Comparison of ENCODE assay signal across 15 cellular contexts in the genomic region with DNA sequence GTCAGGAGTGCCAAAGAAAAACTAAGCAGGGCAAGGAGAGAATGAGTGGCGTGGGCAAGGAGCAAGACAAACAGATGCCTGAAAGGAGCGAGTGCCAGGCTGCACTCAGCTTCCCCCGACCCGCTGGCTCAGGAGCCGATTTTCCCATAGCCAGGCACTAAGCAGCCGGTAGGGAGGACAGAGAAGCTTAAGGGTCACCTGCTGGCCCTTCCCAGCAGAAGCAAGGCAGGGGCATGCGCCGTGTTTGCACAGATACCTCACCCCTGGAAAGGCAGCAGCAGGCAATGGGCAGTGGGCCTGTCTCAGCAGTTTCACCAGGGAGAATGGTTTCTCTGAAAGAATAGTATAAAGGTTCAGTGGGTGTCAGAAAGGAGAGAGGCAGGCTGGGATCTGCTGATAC.
DNase-seq lines count a peak whose midpoint lies in the region; ATAC-seq and TF ChIP-seq lines count a peak whose summit lies in the region.
"Had no signal": no experiment of that assay in that cellular context is flagged by ENCODE, and none has a peak within 500 bp of the region (broad histone marks: within the 10 kb centered on the region; RNA-seq: fewer than 3 reads in every experiment).

No MANE protein-coding gene starts in this region.

- H3K36me3 ChIP-seq in tibial artery: peaks cover 33 to 64% (median 60%) of the 10 kb centered on the region in 3 donors

- H3K36me3 Mint-ChIP-seq in activated naive CD4-positive, alpha-beta T cell treated with anti-CD3 and anti-CD28 coated beads, Interleukin-2, amount 50 U/mL, for 24 hours: no peaks in the 10 kb centered on the region
- peaks cover 3% of the 10 kb centered on the region for H3K36me3 Mint-ChIP-seq in activated naive CD8-positive, alpha-beta T cell treated with anti-CD3 and anti-CD28 coated beads, Interleukin-2, amount 10 ng/mL, durations not matched to agents 7 days and 5 days
- H3K36me3 Mint-ChIP-seq in naive B cell: no peaks in the 10 kb centered on the region

- H3K27me3 ChIP-seq in tibial artery: no peaks in the 10 kb centered on the region
- H3K27me3 ChIP-seq: heart left ventricle had no signal

- H3K4me3 ChIP-seq in tibial artery: no peak overlapping the region
- H3K4me3 ChIP-seq: PC-9 had no signal

- H3K4me3 Mint-ChIP-seq in activated naive CD4-positive, alpha-beta T cell treated with anti-CD3 and anti-CD28 coated beads, Interleukin-2, amount 50 U/mL, for 24 hours: peak overlapping the region; percentile 31
- peak overlapping the region; percentile 82 for H3K4me3 Mint-ChIP-seq in activated naive CD8-positive, alpha-beta T cell treated with anti-CD3 and anti-CD28 coated beads, Interleukin-2, amount 10 ng/mL, durations not matched to agents 7 days and 5 days
- peak overlapping the region; percentile 43 to 100 (median 92) for H3K4me3 Mint-ChIP-seq in naive B cell

- ATAC-seq in activated naive CD8-positive, alpha-beta T cell treated with anti-CD3 and anti-CD28 coated beads, Interleukin-2, amount 10 ng/mL, durations not matched to agents 7 days and 5 days (ENCODE audit: low read depth): no peak
- no peak for ATAC-seq in naive B cell (ENCODE audit: low read depth in 2 of 2)
- ATAC-seq: heart left ventricle had no signal

- H3K27me3 Mint-ChIP-seq in activated naive CD4-positive, alpha-beta T cell treated with anti-CD3 and anti-CD28 coated beads, Interleukin-2, amount 50 U/mL, for 24 hours: no peaks in the 10 kb centered on the region
- peaks cover 5% of the 10 kb centered on the region for H3K27me3 Mint-ChIP-seq in activated naive CD8-positive, alpha-beta T cell treated with anti-CD3 and anti-CD28 coated beads, Interleukin-2, amount 10 ng/mL, durations not matched to agents 7 days and 5 days
- H3K27me3 Mint-ChIP-seq in naive B cell: peaks cover 0 to 4% (median 0%) of the 10 kb centered on the region in 3 donors

- no peak overlapping the region for H3K27ac Mint-ChIP-seq in activated naive CD4-positive, alpha-beta T cell treated with anti-CD3 and anti-CD28 coated beads, Interleukin-2, amount 50 U/mL, for 24 hours
- H3K27ac Mint-ChIP-seq in activated naive CD8-positive, alpha-beta T cell treated with anti-CD3 and anti-CD28 coated beads, Interleukin-2, amount 10 ng/mL, durations not matched to agents 7 days and 5 days: peak overlapping the region; percentile 93
- H3K27ac Mint-ChIP-seq in naive B cell: peak overlapping the region in 3 of 6 donors; percentile 38 to 68 (median 64)

- no peak for DNase-seq in activated naive CD4-positive, alpha-beta T cell treated with Interleukin-2 at 50 U/mL for 16 hours
- no peak for DNase-seq in activated naive CD8-positive, alpha-beta T cell treated with anti-CD3 and anti-CD28 coated beads, Interleukin-2, amount 10 ng/mL, durations not matched to agents 7 days and 5 days
- DNase-seq in naive B cell (no peak), tibial artery (no peak), OCI-M1 (lab: John Stamatoyannopoulos, UW) (no peak), NCI-H524 (lab: John Stamatoyannopoulos, UW) (no peak)
- DNase-seq: heart left ventricle; MM.1S; NCI-H1694 treated with DMSO at 0.1 percent for 48 hours; NCI-H524 treated with DMSO at 0.1 percent for 48 hours; PC-9; SK-N-SH; small intestine; stimulated activated naive CD4-positive, alpha-beta T cell treated with Interleukin-2 at 50 U/mL for 16 hours had no signal

- H3K9me3 Mint-ChIP-seq in activated naive CD4-positive, alpha-beta T cell treated with anti-CD3 and anti-CD28 coated beads, Interleukin-2, amount 50 U/mL, for 24 hours: no peaks in the 10 kb centered on the region
- H3K9me3 Mint-ChIP-seq in activated naive CD8-positive, alpha-beta T cell treated with anti-CD3 and anti-CD28 coated beads, Interleukin-2, amount 10 ng/mL, durations not matched to agents 7 days and 5 days: no peaks in the 10 kb centered on the region
- no peaks in the 10 kb centered on the region for H3K9me3 Mint-ChIP-seq in naive B cell

- H3K27ac ChIP-seq in tibial artery: no peak overlapping the region
- H3K27ac ChIP-seq: heart left ventricle, PC-9 had no signal

- TF ChIP-seq CTCF in tibial artery (IDR thresholded peaks at IDR 0.05): no peak

- H3K4me1 ChIP-seq in tibial artery: no peaks in the 10 kb centered on the region

- intact Hi-C loops in tibial artery (cut with DNase I; ENCODE audit: low total_unique reads): loop anchor here (10.0 kb wide), 1 partner anchor 85 kb away; no protein-coding TSS in a partner anchor

- POLR2A ChIA-PET in activated naive CD8-positive, alpha-beta T cell treated with anti-CD3 and anti-CD28 coated beads, Interleukin-2, amount 10 ng/mL, durations not matched to agents 7 days and 5 days (lab: Charles Lee): interaction anchor here (2.5 to 3.7 kb wide), 2 partner anchors 43 to 106 kb away, joined by 16 to 31 read pairs; a partner anchor contains a TSS

- H3K9me3 ChIP-seq in tibial artery: no peaks in the 10 kb centered on the region
- H3K9me3 ChIP-seq: heart left ventricle, SK-N-SH had no signal

- H3K4me1 Mint-ChIP-seq in activated naive CD4-positive, alpha-beta T cell treated with anti-CD3 and anti-CD28 coated beads, Interleukin-2, amount 50 U/mL, for 24 hours: peaks cover 45% of the 10 kb centered on the region
- H3K4me1 Mint-ChIP-seq in activated naive CD8-positive, alpha-beta T cell treated with anti-CD3 and anti-CD28 coated beads, Interleukin-2, amount 10 ng/mL, durations not matched to agents 7 days and 5 days: peaks cover 28% of the 10 kb centered on the region
- peaks cover 13 to 42% (median 38%) of the 10 kb centered on the region in 3 donors for H3K4me1 Mint-ChIP-seq in naive B cell

Comparison
In these comparisons a context has a peak if more than half of its experiments do, and no peak if none do; other contexts are left out.
1. H3K4me3 Mint-ChIP-seq: peak in every context shown above with its lines; median percentile 92 in naive B cell; 82 in activated naive CD8-positive, alpha-beta T cell treated with anti-CD3 and anti-CD28 coated beads, Interleukin-2, amount 10 ng/mL, durations not matched to agents 7 days and 5 days; 31 in activated naive CD4-positive, alpha-beta T cell treated with anti-CD3 and anti-CD28 coated beads, Interleukin-2, amount 50 U/mL, for 24 hours.